Comparison of ENCODE assay signal across 20 cellular contexts in the genomic region with DNA sequence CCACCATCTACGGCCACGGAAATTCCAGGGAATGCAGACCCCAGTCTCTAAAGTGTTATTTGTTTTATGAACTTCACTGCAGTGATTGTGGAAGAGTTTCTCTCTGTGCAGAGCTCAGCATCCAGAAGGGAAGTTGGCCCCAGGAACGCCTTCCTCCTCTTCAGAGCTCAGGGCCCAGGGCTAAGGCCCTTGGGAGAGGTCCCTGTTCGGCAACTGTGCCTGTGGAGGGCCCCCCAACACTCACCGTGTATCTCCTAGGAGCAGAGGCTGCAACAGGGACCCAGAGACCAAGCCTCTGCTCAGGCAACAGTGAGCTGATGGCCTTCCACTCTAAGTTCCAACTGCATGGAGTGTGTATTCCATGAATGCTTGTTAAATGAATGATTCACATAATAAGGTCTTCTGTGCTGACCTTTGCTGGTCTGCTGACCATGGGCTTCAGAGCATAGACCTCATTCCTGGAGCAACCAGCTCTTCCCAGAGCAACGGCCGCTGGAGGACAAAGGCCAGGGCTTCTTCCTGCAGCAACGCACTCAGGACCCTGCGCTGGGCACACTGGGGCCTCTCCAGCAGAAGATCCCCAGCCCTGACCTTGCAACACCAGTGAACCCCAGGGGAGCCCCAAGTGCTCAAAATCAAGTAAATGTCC. TPM values are rescaled to one million over a fixed set of nuclear protein-coding genes. Genes with fewer than 3 reads are reported as not detected.
DNase-seq lines count a peak whose midpoint lies in the region; ATAC-seq and TF ChIP-seq lines count a peak whose summit lies in the region.
"Had no signal": no experiment of that assay in that cellular context is flagged by ENCODE, and none has a peak within 500 bp of the region (broad histone marks: within the 10 kb centered on the region; RNA-seq: fewer than 3 reads in every experiment).

No MANE protein-coding gene starts in this region.

- H3K27ac ChIP-seq in heart right ventricle (no peak overlapping the region), ovary (no peak overlapping the region)
- H3K27ac ChIP-seq: breast epithelium, SJCRH30 had no signal

- 93 to 98% methylated on average over 9 of the region's 9 CpGs for WGBS in heart right ventricle, 2 donors
- 86 to 92% (median 87%) methylated on average over 9 of the region's 9 CpGs for WGBS in ovary, 3 donors

- H3K4me3 Mint-ChIP-seq in nephron = peak overlapping the region in 1 of 3 experiments; percentile 17
- H3K4me3 Mint-ChIP-seq: activated naive CD4-positive, alpha-beta T cell treated with anti-CD3 and anti-CD28 coated beads, Interleukin-2, amount 50 U/mL, for 24 hours; CD4-positive, alpha-beta T cell had no signal

- peaks cover 41% of the 10 kb centered on the region for H3K4me1 Mint-ChIP-seq in nephron
- H3K4me1 Mint-ChIP-seq: activated naive CD4-positive, alpha-beta T cell treated with anti-CD3 and anti-CD28 coated beads, Interleukin-2, amount 50 U/mL, for 24 hours had no signal

- no peaks in the 10 kb centered on the region for H3K9me3 Mint-ChIP-seq in nephron
- H3K9me3 Mint-ChIP-seq: activated naive CD4-positive, alpha-beta T cell treated with anti-CD3 and anti-CD28 coated beads, Interleukin-2, amount 50 U/mL, for 24 hours; CD4-positive, alpha-beta T cell had no signal

- DNase-seq in cardiac septum (ENCODE audit: low spot score) = peak; percentile 55
- no peak for DNase-seq in heart right ventricle
- peak; percentile 75 for DNase-seq in fibroblast of villous mesenchyme (ENCODE audit: low read depth)
- no peak for DNase-seq in ovary
- no peak for DNase-seq in LoVo (ENCODE audit: low spot score)
- no peak for DNase-seq in Ammon's horn (ENCODE audit: low spot score)
- DNase-seq: 8988T; activated CD4-positive, alpha-beta T cell treated with anti-CD3 and anti-CD28 coated beads for 4 hours; activated T-cell treated with anti-CD3 and anti-CD28 coated beads for 4 hours; CD4-positive, alpha-beta T cell; DMS79 treated with DMSO at 0.1 percent for 48 hours; MG63; NCI-H187; nucleus accumbens; SJCRH30; small intestine had no signal

- H3K36me3 Mint-ChIP-seq in nephron (ENCODE audit: low read depth) = peaks cover 3% of the 10 kb centered on the region
- H3K36me3 Mint-ChIP-seq: activated naive CD4-positive, alpha-beta T cell treated with anti-CD3 and anti-CD28 coated beads, Interleukin-2, amount 50 U/mL, for 24 hours had no signal

- H3K9me3 ChIP-seq in heart right ventricle (peaks cover 0 to 10% (median 0%) of the 10 kb centered on the region in 11 donors), ovary (no peaks in the 10 kb centered on the region)
- H3K9me3 ChIP-seq: breast epithelium, MG63, SJCRH30 had no signal

- no peak for TF ChIP-seq POLR2A in ovary (IDR thresholded peaks at IDR 0.05)

- H3K4me3 ChIP-seq in heart right ventricle (no peak overlapping the region), fibroblast of villous mesenchyme (ENCODE audit: low read depth, low read length) (no peak overlapping the region), ovary (no peak overlapping the region)
- H3K4me3 ChIP-seq: breast epithelium, MG63, SJCRH30 had no signal

- H3K27me3 ChIP-seq in heart right ventricle (no peaks in the 10 kb centered on the region), ovary (no peaks in the 10 kb centered on the region)
- H3K27me3 ChIP-seq: breast epithelium, MG63, SJCRH30 had no signal

- H3K36me3 ChIP-seq in heart right ventricle (no peaks in the 10 kb centered on the region), ovary (no peaks in the 10 kb centered on the region)
- H3K36me3 ChIP-seq: breast epithelium, MG63, SJCRH30 had no signal

- H3K27ac Mint-ChIP-seq in nephron = peak overlapping the region in 2 of 3 experiments; percentile 23 to 64
- H3K27ac Mint-ChIP-seq: activated naive CD4-positive, alpha-beta T cell treated with anti-CD3 and anti-CD28 coated beads, Interleukin-2, amount 50 U/mL, for 24 hours; CD4-positive, alpha-beta T cell had no signal

- intact Hi-C loops in cardiac septum (cut with DNase I) (loop anchor here (10.0 kb wide), 1 partner anchor 253 kb away; a partner anchor contains a TSS), heart right ventricle (cut with DNase I) (loop anchor here in 5 of 10 donors (5.0 to 10.0 kb wide), 5 partner anchors 57 to 169 kb away; no protein-coding TSS in a partner anchor), ovary (cut with DNase I) (loop anchor here in 3 of 4 donors (10.0 kb wide), 3 partner anchors 147 to 373 kb away; a partner anchor contains a TSS)

- no peak for TF ChIP-seq CTCF in heart right ventricle (IDR thresholded peaks at IDR 0.05)
- TF ChIP-seq CTCF in fibroblast of villous mesenchyme (IDR thresholded peaks at IDR 0.05; ENCODE audit: insufficient read depth, low read depth, low read length) = no peak
- no peak for TF ChIP-seq CTCF in nephron (IDR thresholded peaks at IDR 0.05; ENCODE audit: unreplicated experiment in 3 of 3)
- TF ChIP-seq CTCF in ovary (IDR thresholded peaks at IDR 0.05) = no peak

- H3K4me1 ChIP-seq in heart right ventricle = peaks cover 2 to 63% (median 38%) of the 10 kb centered on the region in 9 donors
- peaks cover 10% of the 10 kb centered on the region for H3K4me1 ChIP-seq in ovary (ENCODE audit: insufficient read depth)
- H3K4me1 ChIP-seq: breast epithelium, SJCRH30 had no signal

- TF ChIP-seq EP300 in ovary (IDR thresholded peaks at IDR 0.05) = no peak

- ATAC-seq in heart right ventricle (no peak), HG02970 (IDR thresholded peaks at IDR 0.05; ENCODE audit: low FRiP score, unreplicated experiment) (no peak)

- no peaks in the 10 kb centered on the region for H3K27me3 Mint-ChIP-seq in nephron (ENCODE audit: low read depth)
- H3K27me3 Mint-ChIP-seq: CD4-positive, alpha-beta T cell had no signal

RNA-seq across cellular contexts. Expression of a gene that starts 7.7 kb away (rescaled TPM):
- total RNA-seq in cardiac septum (28.8 TPM), heart right ventricle (10 to 100 TPM; 27.6 to 48.2 (median 35.4) TPM), fibroblast of villous mesenchyme (18.7 and 19.9 TPM in 2 replicates), ovary (10 to 100 TPM; 13.9 to 29.4 (median 23.9) TPM)
- polyA plus RNA-seq in heart right ventricle (1 to 10 TPM; 7.1 to 8.6 TPM), ovary (10 to 100 TPM; 10.1 to 12.7 TPM)

Comparison
In these comparisons a context has a peak if more than half of its experiments do, and no peak if none do; other contexts are left out.
1. DNase-seq: peak in cardiac septum (single experiment) and fibroblast of villous mesenchyme (single experiment); none in heart right ventricle (0 of 2), ovary (0 of 5), LoVo (single experiment) and Ammon's horn (single experiment).